ENCODE assay signal across 23 cellular contexts in genomic region chr3:197085137-197085536, GRCh38.
"Had no signal": no experiment of that assay in that cellular context is flagged by ENCODE, and none has a peak within 500 bp of the region (broad histone marks: within the 10 kb centered on the region; RNA-seq: fewer than 3 reads in every experiment).

No MANE protein-coding gene starts in this region.

- H3K4me1 ChIP-seq: Peyer's patch had no signal

- H3K27ac ChIP-seq: brain microvascular endothelial cell, cardiac muscle cell, Peyer's patch, RWPE1, SJCRH30, VCaP had no signal

- H3K9ac ChIP-seq: SK-N-SH had no signal

- H3K9me3 Mint-ChIP-seq: activated T-helper 2 cell treated with anti-CD3 and anti-CD28 coated beads, Interferon-gamma antibody, Interleukin-2, Interleukin-4, amounts not matched to agents 10 μg/mL and 5 μg/mL and 100 μg/mL, durations not matched to agents 14 hours and 24 hours and 36 hours had no signal

- H3K4me3 ChIP-seq: cardiac muscle cell, Peyer's patch, SJCRH30 had no signal

- H3K27me3 ChIP-seq: brain microvascular endothelial cell, cardiac muscle cell, Peyer's patch, SJCRH30 had no signal

- H3K9me3 ChIP-seq: Peyer's patch, SJCRH30, SK-N-SH had no signal

- DNase-seq: activated CD4-positive, CD25-positive, alpha-beta regulatory T cell; activated gamma-delta T cell treated with Interleukin-2 at 50 U/mL for 16 hours; activated naive CD4-positive, alpha-beta T cell treated with anti-CD3 and anti-CD28 coated beads, Interleukin-2, amount 50 U/mL, for 16 hours; brain microvascular endothelial cell; MM.1S; NCI-H1105; NCI-H1436; NCI-H1694 treated with DMSO at 0.1 percent for 48 hours; NCI-H2029 treated with DMSO at 0.1 percent for 48 hours; NCI-H345; NCI-H510A; NCI-H526 treated with DMSO at 0.1 percent for 48 hours; NCI-H82; NK-92 treated with Interleukin-12 subunit alpha and Interleukin-12 subunit beta, amount 100 ng/mL, for 24 hours; Peyer's patch; Right ventricle myocardium superior; SJCRH30; SK-N-SH; T-helper 1 cell had no signal

- H3K27ac Mint-ChIP-seq: activated T-helper 2 cell treated with anti-CD3 and anti-CD28 coated beads, Interferon-gamma antibody, Interleukin-2, Interleukin-4, amounts not matched to agents 10 μg/mL and 5 μg/mL and 100 μg/mL, durations not matched to agents 14 hours and 24 hours and 36 hours had no signal

- H3K4me2 ChIP-seq: SK-N-SH had no signal
